ENCODE assay signal across 13 cellular contexts in the genomic region with DNA sequence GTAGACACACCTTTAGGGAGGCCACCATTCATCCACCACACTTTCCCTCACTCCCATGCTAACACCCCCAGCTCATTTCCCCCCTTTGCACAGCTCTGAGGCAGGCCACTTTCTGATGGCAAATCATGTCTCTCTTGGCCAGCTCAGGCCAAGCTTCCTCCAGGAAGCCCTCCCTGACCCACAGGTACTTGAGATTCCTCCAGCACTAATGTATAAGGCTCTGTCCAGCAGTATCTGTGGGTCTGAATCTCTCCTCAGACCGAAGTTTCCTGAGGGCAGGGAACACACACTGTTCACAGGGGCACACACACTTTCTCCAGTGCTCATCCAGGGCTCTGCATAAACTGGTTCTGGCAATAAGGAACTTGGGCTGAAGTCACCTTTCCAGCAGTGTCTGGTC. TPM values are rescaled to one million over a fixed set of nuclear protein-coding genes. Genes with fewer than 3 reads are reported as not detected.
A peak's percentile ranks its signal among the peaks of the same experiment; 100 is the strongest.
DNase-seq lines count a peak whose midpoint lies in the region; ATAC-seq and TF ChIP-seq lines count a peak whose summit lies in the region.
"Had no signal": no experiment of that assay in that cellular context is flagged by ENCODE, and none has a peak within 500 bp of the region (broad histone marks: within the 10 kb centered on the region; RNA-seq: fewer than 3 reads in every experiment).

No MANE protein-coding gene starts in this region.

- H4K8ac ChIP-seq in neuronal stem cell (ENCODE audit: low read depth, low read length): no peak overlapping the region

- ATAC-seq in HG02885 (IDR thresholded peaks at IDR 0.05; ENCODE audit: poor library complexity, unreplicated experiment): no peak
- ATAC-seq: CD8-positive, alpha-beta T cell had no signal

- H3K4me2 ChIP-seq in neuronal stem cell (ENCODE audit: insufficient read depth, low read length, poor library complexity, severe bottlenecking): no peak overlapping the region

- H3K27me3 ChIP-seq in ascending aorta (no peaks in the 10 kb centered on the region), neuronal stem cell (ENCODE audit: control insufficient read depth in 3 of 3, insufficient read depth in 3 of 3, low read depth in 1 of 3, low read length in 3 of 3) (peaks cover 0 to 67% (median 2%) of the 10 kb centered on the region in 3 experiments)

- no peak overlapping the region for H3K14ac ChIP-seq in neuronal stem cell (ENCODE audit: low read length)

- peak overlapping the region; percentile 46 for H3K23ac ChIP-seq in neuronal stem cell (ENCODE audit: low read depth, low read length, poor library complexity)

- TF ChIP-seq RAD21 in Ishikawa (IDR thresholded peaks at IDR 0.05; ENCODE audit: low read depth): no peak

- peak overlapping the region; percentile 75 for H2AK5ac ChIP-seq in neuronal stem cell (ENCODE audit: low read depth, low read length)

- intact Hi-C loops in ascending aorta (cut with DNase I): loop anchor here (2.0 kb wide), 1 partner anchor 24 kb away; no protein-coding TSS in a partner anchor

- WGBS in neuronal stem cell (ENCODE audit: extremely low coverage in 2 of 2, insufficient read length in 2 of 2, insufficient replicate concordance in 1 of 2), 2 donors: no CpG with 5 or more reads among the region's 1 CpG

- H3K4me3 ChIP-seq in ascending aorta (no peak overlapping the region), neuronal stem cell (ENCODE audit: low read length in 2 of 2) (no peak overlapping the region)

- peak overlapping the region; percentile 86 for H2BK12ac ChIP-seq in neuronal stem cell (ENCODE audit: low read length)

- H3K4ac ChIP-seq in neuronal stem cell (ENCODE audit: low read length): peak overlapping the region; percentile 78

- H3K79me1 ChIP-seq in neuronal stem cell (ENCODE audit: low read depth, low read length): no peaks in the 10 kb centered on the region

- H2BK5ac ChIP-seq in neuronal stem cell (ENCODE audit: low read length): no peak overlapping the region

- peak overlapping the region; percentile 86 for H3K18ac ChIP-seq in neuronal stem cell (ENCODE audit: low read length)

- no peaks in the 10 kb centered on the region for H3K36me3 ChIP-seq in ascending aorta
- no peaks in the 10 kb centered on the region for H3K36me3 ChIP-seq in neuronal stem cell (replicated peaks in 1 of 2; ENCODE audit: control insufficient read depth in 2 of 2, insufficient read depth in 2 of 2, low read length in 2 of 2)

- no peak for TF ChIP-seq CTCF in ascending aorta (IDR thresholded peaks at IDR 0.05)

- no peak overlapping the region for H2AFZ ChIP-seq in neuronal stem cell (ENCODE audit: low read length)

- H2BK120ac ChIP-seq in neuronal stem cell (ENCODE audit: low read depth, low read length): no peak overlapping the region

- H4K91ac ChIP-seq in neuronal stem cell (ENCODE audit: low read depth, low read length, poor library complexity): peak overlapping the region; percentile 5

- peak overlapping the region; percentile 34 for H2BK15ac ChIP-seq in neuronal stem cell (ENCODE audit: low read length)

- no peak for TF ChIP-seq EP300 in Ishikawa (IDR thresholded peaks at IDR 0.05; ENCODE audit: borderline replicate concordance)

- H3K4me1 ChIP-seq in ascending aorta (peaks cover 12 to 54% of the 10 kb centered on the region in 2 donors), neuronal stem cell (ENCODE audit: control insufficient read depth in 2 of 2, insufficient read depth in 1 of 2, low read depth in 1 of 2, low read length in 2 of 2) (peaks cover 0 to 27% of the 10 kb centered on the region in 2 donors)

- DNase-seq in ascending aorta (ENCODE audit: low spot score in 2 of 2): no peak
- DNase-seq in neuronal stem cell (ENCODE audit: low spot score): no peak
- no peak for DNase-seq in NCI-H82 treated with DMSO at 0.1 percent for 48 hours (lab: John Stamatoyannopoulos, UW; ENCODE audit: unreplicated experiment)
- no peak for DNase-seq in stimulated activated CD4-positive, alpha-beta T cell treated with anti-CD3 and anti-CD28 coated beads, Interleukin-4, amount 100 ng/mL, for 24 hours
- DNase-seq: CD8-positive, alpha-beta T cell; COR-L47; GF-D8 had no signal

- peak overlapping the region; percentile 60 to 74 for H3K27ac ChIP-seq in ascending aorta
- H3K27ac ChIP-seq in neuronal stem cell (replicated peaks; ENCODE audit: low read length): no peak overlapping the region

- H3K9ac ChIP-seq in neuronal stem cell (ENCODE audit: low read depth, low read length, poor library complexity): no peak overlapping the region

- no peaks in the 10 kb centered on the region for H3K9me3 ChIP-seq in ascending aorta
- no peaks in the 10 kb centered on the region for H3K9me3 ChIP-seq in neuronal stem cell (replicated peaks in 1 of 2; ENCODE audit: control insufficient read depth in 2 of 2, insufficient read depth in 1 of 2, low read depth in 1 of 2, low read length in 2 of 2)

TF ChIP-seq in Ishikawa, 13 proteins besides CTCF, POLR2A, EP300 and RAD21:
- no peak for TF ChIP-seq TCF12 (IDR thresholded peaks at IDR 0.05; ENCODE audit: low read depth)
- no peak for TF ChIP-seq TEAD4 (IDR thresholded peaks at IDR 0.05)
- TF ChIP-seq, protein P1, sequence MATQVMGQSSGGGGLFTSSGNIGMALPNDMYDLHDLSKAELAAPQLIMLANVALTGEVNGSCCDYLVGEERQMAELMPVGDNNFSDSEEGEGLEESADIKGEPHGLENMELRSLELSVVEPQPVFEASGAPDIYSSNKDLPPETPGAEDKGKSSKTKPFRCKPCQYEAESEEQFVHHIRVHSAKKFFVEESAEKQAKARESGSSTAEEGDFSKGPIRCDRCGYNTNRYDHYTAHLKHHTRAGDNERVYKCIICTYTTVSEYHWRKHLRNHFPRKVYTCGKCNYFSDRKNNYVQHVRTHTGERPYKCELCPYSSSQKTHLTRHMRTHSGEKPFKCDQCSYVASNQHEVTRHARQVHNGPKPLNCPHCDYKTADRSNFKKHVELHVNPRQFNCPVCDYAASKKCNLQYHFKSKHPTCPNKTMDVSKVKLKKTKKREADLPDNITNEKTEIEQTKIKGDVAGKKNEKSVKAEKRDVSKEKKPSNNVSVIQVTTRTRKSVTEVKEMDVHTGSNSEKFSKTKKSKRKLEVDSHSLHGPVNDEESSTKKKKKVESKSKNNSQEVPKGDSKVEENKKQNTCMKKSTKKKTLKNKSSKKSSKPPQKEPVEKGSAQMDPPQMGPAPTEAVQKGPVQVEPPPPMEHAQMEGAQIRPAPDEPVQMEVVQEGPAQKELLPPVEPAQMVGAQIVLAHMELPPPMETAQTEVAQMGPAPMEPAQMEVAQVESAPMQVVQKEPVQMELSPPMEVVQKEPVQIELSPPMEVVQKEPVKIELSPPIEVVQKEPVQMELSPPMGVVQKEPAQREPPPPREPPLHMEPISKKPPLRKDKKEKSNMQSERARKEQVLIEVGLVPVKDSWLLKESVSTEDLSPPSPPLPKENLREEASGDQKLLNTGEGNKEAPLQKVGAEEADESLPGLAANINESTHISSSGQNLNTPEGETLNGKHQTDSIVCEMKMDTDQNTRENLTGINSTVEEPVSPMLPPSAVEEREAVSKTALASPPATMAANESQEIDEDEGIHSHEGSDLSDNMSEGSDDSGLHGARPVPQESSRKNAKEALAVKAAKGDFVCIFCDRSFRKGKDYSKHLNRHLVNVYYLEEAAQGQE (IDR thresholded peaks at IDR 0.05; ENCODE audit: low read depth): peak; percentile 52; the same call in 1 of the 2 replicates
- TF ChIP-seq CREB1 (IDR thresholded peaks at IDR 0.05; ENCODE audit: low read depth): no peak

RNA-seq across cellular contexts. Expression of a gene that starts 19.2 kb away (rescaled TPM):
- 26.0 TPM for total RNA-seq in ascending aorta
- polyA plus RNA-seq in neuronal stem cell (2013, experiment 1 of 2): 0.21 TPM
- 0.15 TPM for polyA plus RNA-seq in neuronal stem cell (2013, experiment 2 of 2)
- total RNA-seq: A673, H4 had no signal
- polyA plus RNA-seq: BJ, CD14-positive monocyte had no signal

RNA-seq across cellular contexts. Expression of a gene that starts 52.4 kb away (rescaled TPM):
- not detected for total RNA-seq in ascending aorta
- not detected for polyA plus RNA-seq in neuronal stem cell (2013, experiment 1 of 2)
- polyA plus RNA-seq in neuronal stem cell (2013, experiment 2 of 2): not detected
- polyA plus RNA-seq: BJ had no signal
